In genomic region chr12:26422839-26423398, GRCh38 we compare ENCODE assay signal across 13 cellular contexts.
A peak's percentile ranks its signal among the peaks of the same experiment; 100 is the strongest.
DNase-seq lines count a peak whose midpoint lies in the region; ATAC-seq lines count a peak whose summit lies in the region.
"Had no signal": no experiment of that assay in that cellular context is flagged by ENCODE, and none has a peak within 500 bp of the region (broad histone marks: within the 10 kb centered on the region; RNA-seq: fewer than 3 reads in every experiment).

No MANE protein-coding gene starts in this region.

- H3K27me3 ChIP-seq in Karpas-422 (ENCODE audit: low read length): no peaks in the 10 kb centered on the region
- H3K27me3 ChIP-seq: neutrophil had no signal

- no peaks in the 10 kb centered on the region for H3K9me2 ChIP-seq in Karpas-422 (replicated peaks; ENCODE audit: insufficient read depth, low read length)

- no peak overlapping the region for H2AFZ ChIP-seq in Karpas-422 (ENCODE audit: low read length)

- no peak overlapping the region for H3K4me2 ChIP-seq in Karpas-422 (ENCODE audit: low read depth, low read length, poor library complexity, severe bottlenecking)

- no peaks in the 10 kb centered on the region for H3K9me3 ChIP-seq in Karpas-422 (ENCODE audit: low read length)
- H3K9me3 ChIP-seq: neutrophil had no signal

- no peaks in the 10 kb centered on the region for H3K4me1 ChIP-seq in Karpas-422 (ENCODE audit: low read length)

- H3K27ac ChIP-seq in Karpas-422 (ENCODE audit: low read length): no peak overlapping the region
- H3K27ac ChIP-seq: epithelial cell of prostate, neutrophil had no signal

- no peaks in the 10 kb centered on the region for H4K20me1 ChIP-seq in Karpas-422 (ENCODE audit: insufficient read depth, low read depth, low read length)

- no peak overlapping the region for H3K4me3 ChIP-seq in Karpas-422 (ENCODE audit: low read length)

- ATAC-seq in GM21825 (IDR thresholded peaks at IDR 0.05; ENCODE audit: unreplicated experiment) (peak; percentile 62), HG03280 (IDR thresholded peaks at IDR 0.05; ENCODE audit: unreplicated experiment) (peak; percentile 71)

- peak; percentile 16 to 26 for DNase-seq in NCI-H526 (lab: John Stamatoyannopoulos, UW)
- no peak for DNase-seq in NCI-H526 treated with DMSO at 0.1 percent for 48 hours (lab: John Stamatoyannopoulos, UW)
- peak; percentile 22 for DNase-seq in pons (ENCODE audit: low spot score)
- DNase-seq in dermis blood vessel endothelial cell: no peak
- DNase-seq in Karpas-422: no peak
- DNase-seq in NK-92 treated with Interleukin-12 subunit alpha and Interleukin-12 subunit beta, amount 100 ng/mL, for 24 hours (lab: John Stamatoyannopoulos, UW): no peak
- DNase-seq: Caco-2, NCI-H446 treated with DMSO at 0.1 percent for 48 hours, T1000 had no signal

- H3K79me2 ChIP-seq in Karpas-422 (ENCODE audit: low read length): no peaks in the 10 kb centered on the region

- H3K9ac ChIP-seq in Karpas-422 (ENCODE audit: low read length): no peak overlapping the region

- H3K36me3 ChIP-seq in Karpas-422 (ENCODE audit: insufficient read depth, low read length): peaks cover 16% of the 10 kb centered on the region
- H3K36me3 ChIP-seq: neutrophil had no signal

Comparison
In these comparisons a context has a peak if more than half of its experiments do, and no peak if none do; other contexts are left out.
1. DNase-seq: peak in NCI-H526 (2 of 2) and pons (single experiment); none in NCI-H526 treated with DMSO at 0.1 percent for 48 hours (single experiment), dermis blood vessel endothelial cell (single experiment), Karpas-422 (single experiment) and NK-92 treated with Interleukin-12 subunit alpha and Interleukin-12 subunit beta, amount 100 ng/mL, for 24 hours (single experiment).